ENCODE assay signal across 19 cellular contexts in genomic region chr19:3642296-3642695, GRCh38. TPM values are rescaled to one million over a fixed set of nuclear protein-coding genes. Genes with fewer than 3 reads are reported as not detected.
"Had no signal": no experiment of that assay in that cellular context is flagged by ENCODE, and none has a peak within 500 bp of the region (broad histone marks: within the 10 kb centered on the region; RNA-seq: fewer than 3 reads in every experiment).

No MANE protein-coding gene starts in this region.

- H3K4me3 ChIP-seq: body of pancreas, heart left ventricle had no signal

- DNase-seq: activated CD4-positive, CD25-positive, alpha-beta regulatory T cell; activated CD8-positive, alpha-beta memory T cell treated with anti-CD3 and anti-CD28 coated beads, Interleukin-2, amount 50 U/mL, for 4 hours; activated effector memory CD4-positive, alpha-beta T cell treated with Interleukin-2 at 50 U/mL for 16 hours; activated gamma-delta T cell treated with Interleukin-2 at 50 U/mL for 16 hours; activated T-cell treated with anti-CD3 and anti-CD28 coated beads, Interleukin-2, amount 50 U/mL, for 1 hour; aorta; body of pancreas; cortex of kidney; effector CD8-positive, alpha-beta T cell; foreskin fibroblast; heart left ventricle had no signal

- ATAC-seq: body of pancreas had no signal

- H3K4me3 Mint-ChIP-seq: activated CD4-positive, alpha-beta memory T cell treated with anti-CD3 and anti-CD28 coated beads for 36 hours; activated CD4-positive, alpha-beta T cell treated with anti-CD3 and anti-CD28 coated beads for 36 hours; activated CD4-positive, alpha-beta T cell treated with anti-CD3 and anti-CD28 coated beads, Interleukin-2, amount 10 ng/mL, durations not matched to agents 24 days and 14 days; activated CD8-positive, alpha-beta memory T cell treated with anti-CD3 and anti-CD28 coated beads, Interleukin-2, amount 10 ng/mL, durations not matched to agents 7 days and 5 days; activated CD8-positive, alpha-beta T cell treated with anti-CD3 and anti-CD28 coated beads, Interleukin-2, amount 10 ng/mL, durations not matched to agents 7 days and 5 days; activated naive CD8-positive, alpha-beta T cell; activated T-helper 17 cell treated with anti-CD3 and anti-CD28 coated beads, Interleukin-2, amount 50 U/mL, for 72 hours had no signal

- H3K27ac ChIP-seq: body of pancreas, heart left ventricle had no signal

- H3K27me3 Mint-ChIP-seq: activated CD4-positive, alpha-beta memory T cell treated with anti-CD3 and anti-CD28 coated beads for 36 hours; activated CD4-positive, alpha-beta T cell treated with anti-CD3 and anti-CD28 coated beads for 36 hours; activated CD4-positive, alpha-beta T cell treated with anti-CD3 and anti-CD28 coated beads, Interleukin-2, amount 10 ng/mL, durations not matched to agents 24 days and 14 days; activated CD8-positive, alpha-beta memory T cell treated with anti-CD3 and anti-CD28 coated beads, Interleukin-2, amount 10 ng/mL, durations not matched to agents 7 days and 5 days; activated naive CD8-positive, alpha-beta T cell; activated T-helper 17 cell treated with anti-CD3 and anti-CD28 coated beads, Interleukin-2, amount 50 U/mL, for 72 hours had no signal

- H3K4me1 Mint-ChIP-seq: activated CD4-positive, alpha-beta T cell treated with anti-CD3 and anti-CD28 coated beads for 36 hours; activated CD8-positive, alpha-beta memory T cell treated with anti-CD3 and anti-CD28 coated beads, Interleukin-2, amount 10 ng/mL, durations not matched to agents 7 days and 5 days; activated T-helper 17 cell treated with anti-CD3 and anti-CD28 coated beads, Interleukin-2, amount 50 U/mL, for 72 hours had no signal

- H3K9me3 ChIP-seq: body of pancreas, heart left ventricle had no signal

- H3K36me3 Mint-ChIP-seq: activated naive CD8-positive, alpha-beta T cell had no signal

- H3K27ac Mint-ChIP-seq: activated CD4-positive, alpha-beta memory T cell treated with anti-CD3 and anti-CD28 coated beads for 36 hours; activated CD4-positive, alpha-beta T cell treated with anti-CD3 and anti-CD28 coated beads for 36 hours; activated CD4-positive, alpha-beta T cell treated with anti-CD3 and anti-CD28 coated beads, Interleukin-2, amount 10 ng/mL, durations not matched to agents 24 days and 14 days; activated CD8-positive, alpha-beta memory T cell treated with anti-CD3 and anti-CD28 coated beads, Interleukin-2, amount 10 ng/mL, durations not matched to agents 7 days and 5 days; activated CD8-positive, alpha-beta T cell treated with anti-CD3 and anti-CD28 coated beads, Interleukin-2, amount 10 ng/mL, durations not matched to agents 7 days and 5 days; activated naive CD8-positive, alpha-beta T cell; activated T-helper 17 cell treated with anti-CD3 and anti-CD28 coated beads, Interleukin-2, amount 50 U/mL, for 72 hours had no signal

- H3K9me3 Mint-ChIP-seq: activated CD4-positive, alpha-beta memory T cell treated with anti-CD3 and anti-CD28 coated beads for 36 hours; activated CD4-positive, alpha-beta T cell treated with anti-CD3 and anti-CD28 coated beads, Interleukin-2, amount 10 ng/mL, durations not matched to agents 24 days and 14 days; activated T-helper 17 cell treated with anti-CD3 and anti-CD28 coated beads, Interleukin-2, amount 50 U/mL, for 72 hours had no signal

- H3K4me1 ChIP-seq: body of pancreas had no signal

- H3K27me3 ChIP-seq: body of pancreas, heart left ventricle had no signal

RNA-seq across cellular contexts. Expression of gene GIPC3, which starts 57.0 kb away (rescaled TPM):
- total RNA-seq: epithelial cell of proximal tubule had no signal
